11 cellular contexts compared by ENCODE assay signal in the genomic region with DNA sequence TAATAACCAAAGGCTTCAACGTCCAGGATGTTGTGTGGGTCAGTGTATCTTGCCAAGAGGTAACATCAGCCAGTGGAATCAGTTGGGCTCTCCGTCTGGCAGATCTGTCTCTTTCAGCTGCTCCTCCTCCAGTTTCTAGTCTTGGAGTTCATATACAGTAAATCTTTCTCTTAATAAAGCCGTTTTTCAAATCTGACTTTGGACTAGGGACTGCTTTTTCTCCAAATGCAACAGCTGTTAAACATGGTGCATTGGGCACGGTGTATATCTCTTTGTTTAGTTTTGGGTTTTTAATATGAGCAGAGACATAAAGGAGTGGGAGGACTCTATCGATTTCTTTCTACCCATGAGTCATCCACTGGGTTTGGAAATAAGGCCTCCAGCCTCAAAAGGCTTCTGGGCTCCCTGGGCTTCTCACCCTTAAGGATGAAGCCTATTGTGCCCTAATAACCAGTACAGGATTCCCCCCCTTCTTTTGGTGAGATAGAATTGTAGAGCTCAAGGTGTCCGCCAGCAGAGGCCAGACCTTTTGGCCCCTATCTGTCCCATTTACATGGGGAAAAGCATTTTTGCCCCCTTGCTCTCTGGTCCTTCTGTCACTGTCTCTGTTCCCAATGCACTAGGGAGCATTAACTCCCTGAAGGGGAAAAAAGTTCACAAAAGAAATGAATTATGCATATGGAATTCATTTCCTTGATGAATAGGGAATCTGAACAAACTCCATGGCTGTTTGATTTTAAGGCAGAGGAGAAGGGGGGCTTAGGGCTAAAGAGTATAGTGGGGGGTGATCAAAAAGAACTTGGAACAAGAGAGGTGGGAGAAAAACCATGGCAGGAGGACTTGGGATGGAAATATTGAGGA.
A peak's percentile ranks its signal among the peaks of the same experiment; 100 is the strongest.
DNase-seq lines count a peak whose midpoint lies in the region; ATAC-seq and TF ChIP-seq lines count a peak whose summit lies in the region.
"Had no signal": no experiment of that assay in that cellular context is flagged by ENCODE, and none has a peak within 500 bp of the region (broad histone marks: within the 10 kb centered on the region; RNA-seq: fewer than 3 reads in every experiment).

No MANE protein-coding gene starts in this region.

- H3K27ac Mint-ChIP-seq in GM23338: peak overlapping the region; percentile 71; the same call in 1 of the 2 replicates

- WGBS in aorta, 2 donors: 21 to 23% methylated on average over 6 of the region's 6 CpGs

- H3F3A ChIP-seq in GM23338 (replicated peaks; ENCODE audit: low read depth): no peaks in the 10 kb centered on the region

- DNase-seq in GM23338 (ENCODE audit: low spot score): no peak
- peak; percentile 16 for DNase-seq in NCI-H69 (lab: John Stamatoyannopoulos, UW)
- peak; percentile 48 for DNase-seq in fibroblast of gingiva (ENCODE audit: low read depth)
- DNase-seq in dermis blood vessel endothelial cell: no peak
- no peak for DNase-seq in aorta
- DNase-seq in SKM-1 treated with dmso at 0.1 percent for 144 hours (lab: John Stamatoyannopoulos, UW; ENCODE audit: unreplicated experiment): no peak
- DNase-seq: effector CD4-positive, alpha-beta T cell; lower lobe of right lung; upper lobe of right lung had no signal

- no peak overlapping the region for H3K4me3 ChIP-seq in GM23338
- no peak overlapping the region for H3K4me3 ChIP-seq in rectal smooth muscle tissue (ENCODE audit: low read length)
- H3K4me3 ChIP-seq in aorta (ENCODE audit: low read length in 2 of 2): no peak overlapping the region
- H3K4me3 ChIP-seq: lower lobe of right lung, upper lobe of right lung had no signal

- H3K9me2 ChIP-seq in GM23338 (ENCODE audit: insufficient read depth): no peaks in the 10 kb centered on the region

- no peak overlapping the region for H3K4me2 ChIP-seq in GM23338

- no peak for TF ChIP-seq CTCF in GM23338 (conservative IDR thresholded peaks at IDR 0.05; ENCODE audit: low read depth in 2 of 2)

- peaks cover 100% of the 10 kb centered on the region for H3K79me2 ChIP-seq in GM23338 (replicated peaks; ENCODE audit: insufficient read depth)

- H3K4me3 Mint-ChIP-seq in GM23338: no peak overlapping the region

- no peaks in the 10 kb centered on the region for H3K9me3 Mint-ChIP-seq in GM23338

- no peak overlapping the region for H2AFZ ChIP-seq in GM23338

- H3K27me3 Mint-ChIP-seq in GM23338 (ENCODE audit: insufficient read depth, low read depth, poor library complexity): peaks cover 20% of the 10 kb centered on the region

- H3K27me3 ChIP-seq in GM23338 (ENCODE audit: insufficient read depth): no peaks in the 10 kb centered on the region
- H3K27me3 ChIP-seq in rectal smooth muscle tissue (ENCODE audit: control insufficient read depth, insufficient read depth, low read length): no peaks in the 10 kb centered on the region
- no peaks in the 10 kb centered on the region for H3K27me3 ChIP-seq in aorta (ENCODE audit: control insufficient read depth in 1 of 2, insufficient read depth in 2 of 2, low read length in 1 of 2)
- H3K27me3 ChIP-seq: upper lobe of right lung had no signal

- ATAC-seq in GM23338 (no peak), aorta (ENCODE audit: low FRiP score) (no peak), HG03025 (IDR thresholded peaks at IDR 0.05; ENCODE audit: low FRiP score, unreplicated experiment) (no peak)
- ATAC-seq: lower lobe of right lung, upper lobe of right lung had no signal

- H3K4me1 ChIP-seq in GM23338 (ENCODE audit: insufficient read depth) (peaks cover 70% of the 10 kb centered on the region), rectal smooth muscle tissue (ENCODE audit: control insufficient read depth, insufficient read depth, low read length) (peaks cover 38% of the 10 kb centered on the region), aorta (ENCODE audit: control insufficient read depth in 1 of 2, insufficient read depth in 2 of 2, low read length in 2 of 2) (peaks cover 5 to 9% of the 10 kb centered on the region in 2 donors)

- H3K36me3 Mint-ChIP-seq in GM23338 (ENCODE audit: low read depth): peaks cover 21% of the 10 kb centered on the region

- H3K27ac ChIP-seq in GM23338 (ENCODE audit: low read depth) (peak overlapping the region; percentile 76), rectal smooth muscle tissue (ENCODE audit: low read depth, low read length) (peak overlapping the region; percentile 5), aorta (ENCODE audit: low read depth in 1 of 2, low read length in 2 of 2) (no peak overlapping the region)
- H3K27ac ChIP-seq: lower lobe of right lung, upper lobe of right lung had no signal

- H3K9ac ChIP-seq in rectal smooth muscle tissue (ENCODE audit: low read length): no peak overlapping the region

- intact Hi-C loops in aorta (cut with DNase I): no loop called here

- H3K36me3 ChIP-seq in GM23338 (ENCODE audit: insufficient read depth) (peaks cover 4% of the 10 kb centered on the region; the same call in 1 of the 2 replicates), rectal smooth muscle tissue (ENCODE audit: control insufficient read depth, insufficient read depth, low read length) (no peaks in the 10 kb centered on the region), aorta (ENCODE audit: control insufficient read depth in 1 of 2, insufficient read depth in 2 of 2, low read length in 1 of 2) (no peaks in the 10 kb centered on the region)
- H3K36me3 ChIP-seq: upper lobe of right lung had no signal

- H4K20me1 ChIP-seq in GM23338 (replicated peaks; ENCODE audit: insufficient read depth): peaks cover 27% of the 10 kb centered on the region

- H3K9me3 ChIP-seq in aorta (ENCODE audit: control insufficient read depth, low read length): no peaks in the 10 kb centered on the region
- H3K9me3 ChIP-seq: lower lobe of right lung, upper lobe of right lung had no signal

- H3K4me1 Mint-ChIP-seq in GM23338: peaks cover 69% of the 10 kb centered on the region

TF ChIP-seq in GM23338, 12 proteins besides CTCF, POLR2A, EP300 and RAD21:
- TF ChIP-seq CREB1 (CRISPR knock-in tag; IDR thresholded peaks at IDR 0.05; ENCODE audit: low read depth): no peak

Comparison
In these comparisons a context has a peak if more than half of its experiments do, and no peak if none do; other contexts are left out.
1. DNase-seq: peak in NCI-H69 (single experiment) and fibroblast of gingiva (single experiment); none in GM23338 (single experiment), dermis blood vessel endothelial cell (single experiment), aorta (0 of 2) and SKM-1 treated with dmso at 0.1 percent for 144 hours (single experiment).
2. H3K27ac ChIP-seq: peak in GM23338 (single experiment) and rectal smooth muscle tissue (single experiment); none in aorta (0 of 2).